ENCODE assay signal across 1 cellular context in the genomic region with DNA sequence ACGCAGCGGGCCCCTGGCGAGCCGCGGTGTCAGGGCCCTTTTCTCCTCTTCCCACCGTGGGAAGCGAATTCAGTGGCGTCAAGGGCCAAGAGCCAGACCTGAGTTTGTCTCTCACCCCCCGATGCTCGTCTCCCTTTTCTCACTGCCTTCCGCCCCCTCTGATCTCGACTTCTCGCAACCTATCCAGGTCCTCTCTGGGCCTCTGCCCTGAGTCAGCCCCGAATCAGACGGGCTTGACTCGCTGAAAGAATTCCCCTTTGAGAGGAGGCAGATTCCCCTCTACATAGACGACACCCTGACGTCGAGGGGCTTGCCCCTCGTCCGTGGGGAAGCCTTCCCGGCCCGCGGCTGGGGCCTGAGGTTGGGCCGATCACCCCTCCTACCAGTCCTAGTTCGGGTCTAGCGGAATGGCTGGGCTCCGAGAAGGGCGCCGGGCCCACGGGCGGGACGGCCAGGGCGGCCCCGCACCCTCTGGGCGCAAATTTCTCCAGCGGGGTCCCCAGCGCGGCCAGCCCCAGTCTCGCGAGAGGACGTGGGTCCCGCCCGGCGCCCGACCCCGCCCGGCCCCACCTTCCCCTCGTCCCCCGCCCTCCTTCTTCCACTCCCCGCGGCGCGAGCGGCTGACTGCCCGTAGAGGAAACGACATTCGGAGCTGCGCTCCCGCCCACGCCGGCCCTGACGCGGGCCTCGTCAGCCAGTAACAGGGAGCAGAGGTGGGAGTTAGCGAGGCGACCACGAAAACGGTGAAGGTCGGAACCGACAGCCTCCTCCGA.
TF ChIP-seq lines count a peak whose summit lies in the region.

A gene with protein sequence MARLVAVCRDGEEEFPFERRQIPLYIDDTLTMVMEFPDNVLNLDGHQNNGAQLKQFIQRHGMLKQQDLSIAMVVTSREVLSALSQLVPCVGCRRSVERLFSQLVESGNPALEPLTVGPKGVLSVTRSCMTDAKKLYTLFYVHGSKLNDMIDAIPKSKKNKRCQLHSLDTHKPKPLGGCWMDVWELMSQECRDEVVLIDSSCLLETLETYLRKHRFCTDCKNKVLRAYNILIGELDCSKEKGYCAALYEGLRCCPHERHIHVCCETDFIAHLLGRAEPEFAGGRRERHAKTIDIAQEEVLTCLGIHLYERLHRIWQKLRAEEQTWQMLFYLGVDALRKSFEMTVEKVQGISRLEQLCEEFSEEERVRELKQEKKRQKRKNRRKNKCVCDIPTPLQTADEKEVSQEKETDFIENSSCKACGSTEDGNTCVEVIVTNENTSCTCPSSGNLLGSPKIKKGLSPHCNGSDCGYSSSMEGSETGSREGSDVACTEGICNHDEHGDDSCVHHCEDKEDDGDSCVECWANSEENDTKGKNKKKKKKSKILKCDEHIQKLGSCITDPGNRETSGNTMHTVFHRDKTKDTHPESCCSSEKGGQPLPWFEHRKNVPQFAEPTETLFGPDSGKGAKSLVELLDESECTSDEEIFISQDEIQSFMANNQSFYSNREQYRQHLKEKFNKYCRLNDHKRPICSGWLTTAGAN (plus strand): TSS at position 600 of the 773 bp plus-strand sequence. CDS start 806 bp downstream, outside the sequence.

TF ChIP-seq in HepG2, 621 proteins besides CTCF, POLR2A, EP300 and RAD21 (continued from another document and continues in another):
- no peak for TF ChIP-seq ZNF747 (CRISPR knock-in tag; IDR thresholded peaks at IDR 0.05; ENCODE audit: borderline replicate concordance)
- TF ChIP-seq ELF4 (CRISPR knock-in tag; IDR thresholded peaks at IDR 0.05; ENCODE audit: borderline replicate concordance), result no peak
- no peak; the same call in 1 of the 2 replicates for TF ChIP-seq KAT7 (CRISPR knock-in tag; IDR thresholded peaks at IDR 0.05; ENCODE audit: borderline replicate concordance)
- TF ChIP-seq, protein P1, sequence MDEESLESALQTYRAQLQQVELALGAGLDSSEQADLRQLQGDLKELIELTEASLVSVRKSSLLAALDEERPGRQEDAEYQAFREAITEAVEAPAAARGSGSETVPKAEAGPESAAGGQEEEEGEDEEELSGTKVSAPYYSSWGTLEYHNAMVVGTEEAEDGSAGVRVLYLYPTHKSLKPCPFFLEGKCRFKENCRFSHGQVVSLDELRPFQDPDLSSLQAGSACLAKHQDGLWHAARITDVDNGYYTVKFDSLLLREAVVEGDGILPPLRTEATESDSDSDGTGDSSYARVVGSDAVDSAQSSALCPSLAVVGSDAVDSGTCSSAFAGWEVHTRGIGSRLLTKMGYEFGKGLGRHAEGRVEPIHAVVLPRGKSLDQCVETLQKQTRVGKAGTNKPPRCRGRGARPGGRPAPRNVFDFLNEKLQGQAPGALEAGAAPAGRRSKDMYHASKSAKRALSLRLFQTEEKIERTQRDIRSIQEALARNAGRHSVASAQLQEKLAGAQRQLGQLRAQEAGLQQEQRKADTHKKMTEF (CRISPR knock-in tag; IDR thresholded peaks at IDR 0.05), result peak; percentile 67
- TF ChIP-seq, protein P2, sequence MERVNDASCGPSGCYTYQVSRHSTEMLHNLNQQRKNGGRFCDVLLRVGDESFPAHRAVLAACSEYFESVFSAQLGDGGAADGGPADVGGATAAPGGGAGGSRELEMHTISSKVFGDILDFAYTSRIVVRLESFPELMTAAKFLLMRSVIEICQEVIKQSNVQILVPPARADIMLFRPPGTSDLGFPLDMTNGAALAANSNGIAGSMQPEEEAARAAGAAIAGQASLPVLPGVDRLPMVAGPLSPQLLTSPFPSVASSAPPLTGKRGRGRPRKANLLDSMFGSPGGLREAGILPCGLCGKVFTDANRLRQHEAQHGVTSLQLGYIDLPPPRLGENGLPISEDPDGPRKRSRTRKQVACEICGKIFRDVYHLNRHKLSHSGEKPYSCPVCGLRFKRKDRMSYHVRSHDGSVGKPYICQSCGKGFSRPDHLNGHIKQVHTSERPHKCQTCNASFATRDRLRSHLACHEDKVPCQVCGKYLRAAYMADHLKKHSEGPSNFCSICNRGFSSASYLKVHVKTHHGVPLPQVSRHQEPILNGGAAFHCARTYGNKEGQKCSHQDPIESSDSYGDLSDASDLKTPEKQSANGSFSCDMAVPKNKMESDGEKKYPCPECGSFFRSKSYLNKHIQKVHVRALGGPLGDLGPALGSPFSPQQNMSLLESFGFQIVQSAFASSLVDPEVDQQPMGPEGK (CRISPR knock-in tag; IDR thresholded peaks at IDR 0.05), result no peak; the same call in 1 of the 2 replicates
- TF ChIP-seq, protein P3, sequence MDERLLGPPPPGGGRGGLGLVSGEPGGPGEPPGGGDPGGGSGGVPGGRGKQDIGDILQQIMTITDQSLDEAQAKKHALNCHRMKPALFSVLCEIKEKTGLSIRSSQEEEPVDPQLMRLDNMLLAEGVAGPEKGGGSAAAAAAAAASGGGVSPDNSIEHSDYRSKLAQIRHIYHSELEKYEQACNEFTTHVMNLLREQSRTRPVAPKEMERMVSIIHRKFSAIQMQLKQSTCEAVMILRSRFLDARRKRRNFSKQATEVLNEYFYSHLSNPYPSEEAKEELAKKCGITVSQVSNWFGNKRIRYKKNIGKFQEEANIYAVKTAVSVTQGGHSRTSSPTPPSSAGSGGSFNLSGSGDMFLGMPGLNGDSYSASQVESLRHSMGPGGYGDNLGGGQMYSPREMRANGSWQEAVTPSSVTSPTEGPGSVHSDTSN (CRISPR knock-in tag; IDR thresholded peaks at IDR 0.05), result no peak
- no peak for TF ChIP-seq SIN3B (IDR thresholded peaks at IDR 0.05; ENCODE audit: low read length)
- no peak for TF ChIP-seq NRL (CRISPR knock-in tag; IDR thresholded peaks at IDR 0.05; ENCODE audit: borderline replicate concordance)
- TF ChIP-seq, protein P4, sequence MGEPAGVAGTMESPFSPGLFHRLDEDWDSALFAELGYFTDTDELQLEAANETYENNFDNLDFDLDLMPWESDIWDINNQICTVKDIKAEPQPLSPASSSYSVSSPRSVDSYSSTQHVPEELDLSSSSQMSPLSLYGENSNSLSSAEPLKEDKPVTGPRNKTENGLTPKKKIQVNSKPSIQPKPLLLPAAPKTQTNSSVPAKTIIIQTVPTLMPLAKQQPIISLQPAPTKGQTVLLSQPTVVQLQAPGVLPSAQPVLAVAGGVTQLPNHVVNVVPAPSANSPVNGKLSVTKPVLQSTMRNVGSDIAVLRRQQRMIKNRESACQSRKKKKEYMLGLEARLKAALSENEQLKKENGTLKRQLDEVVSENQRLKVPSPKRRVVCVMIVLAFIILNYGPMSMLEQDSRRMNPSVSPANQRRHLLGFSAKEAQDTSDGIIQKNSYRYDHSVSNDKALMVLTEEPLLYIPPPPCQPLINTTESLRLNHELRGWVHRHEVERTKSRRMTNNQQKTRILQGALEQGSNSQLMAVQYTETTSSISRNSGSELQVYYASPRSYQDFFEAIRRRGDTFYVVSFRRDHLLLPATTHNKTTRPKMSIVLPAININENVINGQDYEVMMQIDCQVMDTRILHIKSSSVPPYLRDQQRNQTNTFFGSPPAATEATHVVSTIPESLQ (CRISPR knock-in tag; conservative IDR thresholded peaks at IDR 0.05), result no peak
- TF ChIP-seq RFXAP (CRISPR knock-in tag; IDR thresholded peaks at IDR 0.05; ENCODE audit: borderline replicate concordance), result no peak
- TF ChIP-seq, protein P5, sequence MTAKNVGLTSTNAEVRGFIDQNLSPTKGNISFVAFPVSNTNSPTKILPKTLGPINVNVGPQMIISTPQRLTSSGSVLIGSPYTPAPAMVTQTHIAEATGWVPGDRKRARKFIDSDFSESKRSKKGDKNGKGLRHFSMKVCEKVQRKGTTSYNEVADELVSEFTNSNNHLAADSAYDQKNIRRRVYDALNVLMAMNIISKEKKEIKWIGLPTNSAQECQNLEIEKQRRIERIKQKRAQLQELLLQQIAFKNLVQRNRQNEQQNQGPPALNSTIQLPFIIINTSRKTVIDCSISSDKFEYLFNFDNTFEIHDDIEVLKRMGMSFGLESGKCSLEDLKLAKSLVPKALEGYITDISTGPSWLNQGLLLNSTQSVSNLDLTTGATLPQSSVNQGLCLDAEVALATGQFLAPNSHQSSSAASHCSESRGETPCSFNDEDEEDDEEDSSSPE (CRISPR knock-in tag; IDR thresholded peaks at IDR 0.05), result peak; percentile 62; the same call in 1 of the 2 replicates
- TF ChIP-seq ZMYM2 (CRISPR knock-in tag; IDR thresholded peaks at IDR 0.05), result peak; percentile 80; the same call in 1 of the 2 replicates
- peak; percentile 71; the same call in 1 of the 2 replicates for TF ChIP-seq REPIN1 (CRISPR knock-in tag; IDR thresholded peaks at IDR 0.05; ENCODE audit: borderline replicate concordance, low read depth)
- TF ChIP-seq ZNF776 (CRISPR knock-in tag; IDR thresholded peaks at IDR 0.05), result 0 out of 2 replicates have a peak, but pooled peaks have one; percentile 41
- no peak for TF ChIP-seq ZBTB20 (CRISPR knock-in tag; IDR thresholded peaks at IDR 0.05; ENCODE audit: borderline replicate concordance, low read depth)
- peak; percentile 56 for TF ChIP-seq BRCA1 (CRISPR knock-in tag; IDR thresholded peaks at IDR 0.05)
- TF ChIP-seq, protein P6, sequence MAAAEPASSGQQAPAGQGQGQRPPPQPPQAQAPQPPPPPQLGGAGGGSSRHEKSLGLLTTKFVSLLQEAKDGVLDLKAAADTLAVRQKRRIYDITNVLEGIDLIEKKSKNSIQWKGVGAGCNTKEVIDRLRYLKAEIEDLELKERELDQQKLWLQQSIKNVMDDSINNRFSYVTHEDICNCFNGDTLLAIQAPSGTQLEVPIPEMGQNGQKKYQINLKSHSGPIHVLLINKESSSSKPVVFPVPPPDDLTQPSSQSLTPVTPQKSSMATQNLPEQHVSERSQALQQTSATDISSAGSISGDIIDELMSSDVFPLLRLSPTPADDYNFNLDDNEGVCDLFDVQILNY (CRISPR knock-in tag; conservative IDR thresholded peaks at IDR 0.05), result no peak
- no peak for TF ChIP-seq TSC22D2 (CRISPR knock-in tag; IDR thresholded peaks at IDR 0.05; ENCODE audit: borderline replicate concordance)
- no peak; the same call in 1 of the 2 replicates for TF ChIP-seq SMYD3 (CRISPR knock-in tag; IDR thresholded peaks at IDR 0.05)
- TF ChIP-seq IRX3 (CRISPR knock-in tag; IDR thresholded peaks at IDR 0.05; ENCODE audit: borderline replicate concordance, low read depth), result no peak
- TF ChIP-seq NCOR1 (IDR thresholded peaks at IDR 0.05; ENCODE audit: borderline replicate concordance, low read length), result 0 out of 2 replicates have a peak, but pooled peaks have one; percentile 10
- no peak for TF ChIP-seq ZNF850 (CRISPR knock-in tag; conservative IDR thresholded peaks at IDR 0.05)
- TF ChIP-seq, protein P7, sequence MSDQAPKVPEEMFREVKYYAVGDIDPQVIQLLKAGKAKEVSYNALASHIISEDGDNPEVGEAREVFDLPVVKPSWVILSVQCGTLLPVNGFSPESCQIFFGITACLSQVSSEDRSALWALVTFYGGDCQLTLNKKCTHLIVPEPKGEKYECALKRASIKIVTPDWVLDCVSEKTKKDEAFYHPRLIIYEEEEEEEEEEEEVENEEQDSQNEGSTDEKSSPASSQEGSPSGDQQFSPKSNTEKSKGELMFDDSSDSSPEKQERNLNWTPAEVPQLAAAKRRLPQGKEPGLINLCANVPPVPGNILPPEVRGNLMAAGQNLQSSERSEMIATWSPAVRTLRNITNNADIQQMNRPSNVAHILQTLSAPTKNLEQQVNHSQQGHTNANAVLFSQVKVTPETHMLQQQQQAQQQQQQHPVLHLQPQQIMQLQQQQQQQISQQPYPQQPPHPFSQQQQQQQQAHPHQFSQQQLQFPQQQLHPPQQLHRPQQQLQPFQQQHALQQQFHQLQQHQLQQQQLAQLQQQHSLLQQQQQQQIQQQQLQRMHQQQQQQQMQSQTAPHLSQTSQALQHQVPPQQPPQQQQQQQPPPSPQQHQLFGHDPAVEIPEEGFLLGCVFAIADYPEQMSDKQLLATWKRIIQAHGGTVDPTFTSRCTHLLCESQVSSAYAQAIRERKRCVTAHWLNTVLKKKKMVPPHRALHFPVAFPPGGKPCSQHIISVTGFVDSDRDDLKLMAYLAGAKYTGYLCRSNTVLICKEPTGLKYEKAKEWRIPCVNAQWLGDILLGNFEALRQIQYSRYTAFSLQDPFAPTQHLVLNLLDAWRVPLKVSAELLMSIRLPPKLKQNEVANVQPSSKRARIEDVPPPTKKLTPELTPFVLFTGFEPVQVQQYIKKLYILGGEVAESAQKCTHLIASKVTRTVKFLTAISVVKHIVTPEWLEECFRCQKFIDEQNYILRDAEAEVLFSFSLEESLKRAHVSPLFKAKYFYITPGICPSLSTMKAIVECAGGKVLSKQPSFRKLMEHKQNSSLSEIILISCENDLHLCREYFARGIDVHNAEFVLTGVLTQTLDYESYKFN (CRISPR knock-in tag; conservative IDR thresholded peaks at IDR 0.05), result 0 out of 2 replicates have a peak, but pooled peaks have one; percentile 16
- TF ChIP-seq FOXO1 (CRISPR knock-in tag; IDR thresholded peaks at IDR 0.05), result peak; percentile 8; the same call in 1 of the 2 replicates
- no peak for TF ChIP-seq SIX4 (CRISPR knock-in tag; IDR thresholded peaks at IDR 0.05)
- TF ChIP-seq, protein P8, sequence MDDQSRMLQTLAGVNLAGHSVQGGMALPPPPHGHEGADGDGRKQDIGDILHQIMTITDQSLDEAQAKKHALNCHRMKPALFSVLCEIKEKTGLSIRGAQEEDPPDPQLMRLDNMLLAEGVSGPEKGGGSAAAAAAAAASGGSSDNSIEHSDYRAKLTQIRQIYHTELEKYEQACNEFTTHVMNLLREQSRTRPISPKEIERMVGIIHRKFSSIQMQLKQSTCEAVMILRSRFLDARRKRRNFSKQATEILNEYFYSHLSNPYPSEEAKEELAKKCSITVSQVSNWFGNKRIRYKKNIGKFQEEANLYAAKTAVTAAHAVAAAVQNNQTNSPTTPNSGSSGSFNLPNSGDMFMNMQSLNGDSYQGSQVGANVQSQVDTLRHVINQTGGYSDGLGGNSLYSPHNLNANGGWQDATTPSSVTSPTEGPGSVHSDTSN (CRISPR knock-in tag; IDR thresholded peaks at IDR 0.05; ENCODE audit: borderline replicate concordance), result no peak
- TF ChIP-seq, protein P9, sequence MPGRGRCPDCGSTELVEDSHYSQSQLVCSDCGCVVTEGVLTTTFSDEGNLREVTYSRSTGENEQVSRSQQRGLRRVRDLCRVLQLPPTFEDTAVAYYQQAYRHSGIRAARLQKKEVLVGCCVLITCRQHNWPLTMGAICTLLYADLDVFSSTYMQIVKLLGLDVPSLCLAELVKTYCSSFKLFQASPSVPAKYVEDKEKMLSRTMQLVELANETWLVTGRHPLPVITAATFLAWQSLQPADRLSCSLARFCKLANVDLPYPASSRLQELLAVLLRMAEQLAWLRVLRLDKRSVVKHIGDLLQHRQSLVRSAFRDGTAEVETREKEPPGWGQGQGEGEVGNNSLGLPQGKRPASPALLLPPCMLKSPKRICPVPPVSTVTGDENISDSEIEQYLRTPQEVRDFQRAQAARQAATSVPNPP (CRISPR knock-in tag; IDR thresholded peaks at IDR 0.05), result no peak
- TF ChIP-seq, protein P10, sequence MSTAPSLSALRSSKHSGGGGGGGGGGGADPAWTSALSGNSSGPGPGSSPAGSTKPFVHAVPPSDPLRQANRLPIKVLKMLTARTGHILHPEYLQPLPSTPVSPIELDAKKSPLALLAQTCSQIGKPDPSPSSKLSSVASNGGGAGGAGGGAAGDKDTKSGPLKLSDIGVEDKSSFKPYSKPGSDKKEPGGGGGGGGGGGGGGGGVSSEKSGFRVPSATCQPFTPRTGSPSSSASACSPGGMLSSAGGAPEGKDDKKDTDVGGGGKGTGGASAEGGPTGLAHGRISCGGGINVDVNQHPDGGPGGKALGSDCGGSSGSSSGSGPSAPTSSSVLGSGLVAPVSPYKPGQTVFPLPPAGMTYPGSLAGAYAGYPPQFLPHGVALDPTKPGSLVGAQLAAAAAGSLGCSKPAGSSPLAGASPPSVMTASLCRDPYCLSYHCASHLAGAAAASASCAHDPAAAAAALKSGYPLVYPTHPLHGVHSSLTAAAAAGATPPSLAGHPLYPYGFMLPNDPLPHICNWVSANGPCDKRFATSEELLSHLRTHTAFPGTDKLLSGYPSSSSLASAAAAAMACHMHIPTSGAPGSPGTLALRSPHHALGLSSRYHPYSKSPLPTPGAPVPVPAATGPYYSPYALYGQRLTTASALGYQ (CRISPR knock-in tag; IDR thresholded peaks at IDR 0.05), result peak; percentile 16; the same call in 1 of the 2 replicates
- TF ChIP-seq TAF15 (IDR thresholded peaks at IDR 0.05; ENCODE audit: low read depth, low read length, poor library complexity, severe bottlenecking), result no peak
